1 cellular context compared by ENCODE assay signal in the genomic region with DNA sequence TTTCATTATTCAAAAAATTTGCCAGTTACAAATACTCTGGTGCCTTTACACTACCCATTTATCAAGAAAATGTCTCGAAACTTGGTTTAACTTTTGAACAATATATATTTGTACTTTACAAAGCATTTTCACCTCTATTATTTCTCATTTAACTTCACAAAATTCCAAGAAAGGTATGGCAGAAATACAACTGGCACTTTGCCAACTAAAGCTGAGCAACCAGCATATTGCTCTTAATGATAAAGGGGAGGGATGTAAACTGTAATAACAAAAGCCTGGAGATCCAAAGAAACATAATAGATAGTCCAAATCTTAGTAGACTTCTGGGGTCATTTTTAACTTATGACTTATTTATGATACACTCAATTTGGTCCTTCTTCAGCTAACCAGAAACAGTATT.
TF ChIP-seq lines count a peak whose summit lies in the region.

No MANE protein-coding gene starts in this region.

TF ChIP-seq in SK-N-SH treated with all-trans-retinoic acid at 6 μM for 48 hours, 23 proteins besides CTCF, POLR2A, EP300 and RAD21 (continued from another document):
- TF ChIP-seq, protein P1, sequence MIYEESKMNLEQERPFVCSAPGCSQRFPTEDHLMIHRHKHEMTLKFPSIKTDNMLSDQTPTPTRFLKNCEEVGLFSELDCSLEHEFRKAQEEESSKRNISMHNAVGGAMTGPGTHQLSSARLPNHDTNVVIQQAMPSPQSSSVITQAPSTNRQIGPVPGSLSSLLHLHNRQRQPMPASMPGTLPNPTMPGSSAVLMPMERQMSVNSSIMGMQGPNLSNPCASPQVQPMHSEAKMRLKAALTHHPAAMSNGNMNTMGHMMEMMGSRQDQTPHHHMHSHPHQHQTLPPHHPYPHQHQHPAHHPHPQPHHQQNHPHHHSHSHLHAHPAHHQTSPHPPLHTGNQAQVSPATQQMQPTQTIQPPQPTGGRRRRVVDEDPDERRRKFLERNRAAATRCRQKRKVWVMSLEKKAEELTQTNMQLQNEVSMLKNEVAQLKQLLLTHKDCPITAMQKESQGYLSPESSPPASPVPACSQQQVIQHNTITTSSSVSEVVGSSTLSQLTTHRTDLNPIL (CRISPR knock-in tag; IDR thresholded peaks at IDR 0.05; ENCODE audit: low read depth), result no peak
- TF ChIP-seq RARB (CRISPR knock-in tag; IDR thresholded peaks at IDR 0.05) (no peak), ISL1 (CRISPR knock-in tag; IDR thresholded peaks at IDR 0.05) (no peak), ZFP3 (CRISPR knock-in tag; IDR thresholded peaks at IDR 0.05) (no peak), OSR1 (CRISPR knock-in tag; IDR thresholded peaks at IDR 0.05) (no peak), TOX (CRISPR knock-in tag; IDR thresholded peaks at IDR 0.05; ENCODE audit: borderline replicate concordance) (no peak), SNAI2 (CRISPR knock-in tag; IDR thresholded peaks at IDR 0.05) (no peak)
- TF ChIP-seq, protein P2, sequence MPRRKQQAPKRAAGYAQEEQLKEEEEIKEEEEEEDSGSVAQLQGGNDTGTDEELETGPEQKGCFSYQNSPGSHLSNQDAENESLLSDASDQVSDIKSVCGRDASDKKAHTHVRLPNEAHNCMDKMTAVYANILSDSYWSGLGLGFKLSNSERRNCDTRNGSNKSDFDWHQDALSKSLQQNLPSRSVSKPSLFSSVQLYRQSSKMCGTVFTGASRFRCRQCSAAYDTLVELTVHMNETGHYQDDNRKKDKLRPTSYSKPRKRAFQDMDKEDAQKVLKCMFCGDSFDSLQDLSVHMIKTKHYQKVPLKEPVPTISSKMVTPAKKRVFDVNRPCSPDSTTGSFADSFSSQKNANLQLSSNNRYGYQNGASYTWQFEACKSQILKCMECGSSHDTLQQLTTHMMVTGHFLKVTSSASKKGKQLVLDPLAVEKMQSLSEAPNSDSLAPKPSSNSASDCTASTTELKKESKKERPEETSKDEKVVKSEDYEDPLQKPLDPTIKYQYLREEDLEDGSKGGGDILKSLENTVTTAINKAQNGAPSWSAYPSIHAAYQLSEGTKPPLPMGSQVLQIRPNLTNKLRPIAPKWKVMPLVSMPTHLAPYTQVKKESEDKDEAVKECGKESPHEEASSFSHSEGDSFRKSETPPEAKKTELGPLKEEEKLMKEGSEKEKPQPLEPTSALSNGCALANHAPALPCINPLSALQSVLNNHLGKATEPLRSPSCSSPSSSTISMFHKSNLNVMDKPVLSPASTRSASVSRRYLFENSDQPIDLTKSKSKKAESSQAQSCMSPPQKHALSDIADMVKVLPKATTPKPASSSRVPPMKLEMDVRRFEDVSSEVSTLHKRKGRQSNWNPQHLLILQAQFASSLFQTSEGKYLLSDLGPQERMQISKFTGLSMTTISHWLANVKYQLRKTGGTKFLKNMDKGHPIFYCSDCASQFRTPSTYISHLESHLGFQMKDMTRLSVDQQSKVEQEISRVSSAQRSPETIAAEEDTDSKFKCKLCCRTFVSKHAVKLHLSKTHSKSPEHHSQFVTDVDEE (CRISPR knock-in tag; IDR thresholded peaks at IDR 0.05), result no peak
